Comparison of ENCODE assay signal across 1 cellular context in genomic region chr4:56910172-56910967, GRCh38.
TF ChIP-seq lines count a peak whose summit lies in the region.

No MANE protein-coding gene starts in this region.

TF ChIP-seq in A549, 52 proteins besides CTCF, POLR2A, EP300 and RAD21 (continued from another document):
- TF ChIP-seq USF2 (IDR thresholded peaks at IDR 0.05) (no peak), HOXB5 (CRISPR knock-in tag; IDR thresholded peaks at IDR 0.05) (no peak), ZNF302 (CRISPR knock-in tag; IDR thresholded peaks at IDR 0.05) (no peak), CEBPB (IDR thresholded peaks at IDR 0.05) (no peak), ZC3H11A (IDR thresholded peaks at IDR 0.05) (no peak), SMC3 (IDR thresholded peaks at IDR 0.05) (no peak), FOSL2 (IDR thresholded peaks at IDR 0.05) (no peak), FOSL2 (CRISPR knock-in tag; IDR thresholded peaks at IDR 0.05) (no peak), ZSCAN20 (CRISPR knock-in tag; IDR thresholded peaks at IDR 0.05) (no peak), POLR2AphosphoS2 (conservative IDR thresholded peaks at IDR 0.05; ENCODE audit: low read length) (no peak), EHF (CRISPR knock-in tag; IDR thresholded peaks at IDR 0.05) (no peak), SREBF2 (IDR thresholded peaks at IDR 0.05) (no peak)
